In genomic region chr1:101166583-101167120, GRCh38 we compare ENCODE assay signal across 22 cellular contexts.
"Had no signal": no experiment of that assay in that cellular context is flagged by ENCODE, and none has a peak within 500 bp of the region (broad histone marks: within the 10 kb centered on the region; RNA-seq: fewer than 3 reads in every experiment).

No MANE protein-coding gene starts in this region.

- DNase-seq: activated CD4-positive, alpha-beta memory T cell treated with anti-CD3 and anti-CD28 coated beads for 36 hours; activated CD4-positive, alpha-beta T cell treated with anti-CD3 and anti-CD28 coated beads for 1 hour; activated CD8-positive, alpha-beta memory T cell treated with anti-CD3 and anti-CD28 coated beads, Interleukin-2, amount 10 ng/mL, durations not matched to agents 7 days and 5 days; activated naive CD4-positive, alpha-beta T cell treated with anti-CD3 and anti-CD28 coated beads, Interleukin-2, amount 10 ng/mL, durations not matched to agents 7 days and 5 days; activated T-cell treated with anti-CD3 and anti-CD28 coated beads, Interleukin-2, amount 50 U/mL, for 1 hour; adrenal gland; central memory CD4-positive, alpha-beta T cell; nucleus accumbens; stimulated activated CD4-positive, alpha-beta T cell treated with anti-CD3 and anti-CD28 coated beads, Interleukin-15, amount 100 ng/mL, for 24 hours; stimulated activated CD4-positive, alpha-beta T cell treated with anti-CD3 and anti-CD28 coated beads, Interleukin-4, amount 100 ng/mL, for 1 hour; stimulated activated naive CD4-positive, alpha-beta T cell; T1000 had no signal

- H3K27me3 Mint-ChIP-seq: activated CD4-positive, alpha-beta memory T cell treated with anti-CD3 and anti-CD28 coated beads for 36 hours; activated CD8-positive, alpha-beta memory T cell treated with anti-CD3 and anti-CD28 coated beads, Interleukin-2, amount 10 ng/mL, durations not matched to agents 7 days and 5 days; activated naive CD4-positive, alpha-beta T cell treated with anti-CD3 and anti-CD28 coated beads, Interleukin-2, amount 10 ng/mL, durations not matched to agents 7 days and 5 days; natural killer cell treated with Interleukin-12 subunit alpha and Interleukin-12 subunit beta and Interleukin-15 and Interleukin-18, amount 100 ng/mL, for 72 hours; progenitor cell of endocrine pancreas; type B pancreatic cell had no signal

- H3K9me3 Mint-ChIP-seq: activated CD4-positive, alpha-beta memory T cell treated with anti-CD3 and anti-CD28 coated beads for 36 hours; activated naive CD4-positive, alpha-beta T cell treated with anti-CD3 and anti-CD28 coated beads, Interleukin-2, amount 10 ng/mL, durations not matched to agents 7 days and 5 days; natural killer cell treated with Interleukin-12 subunit alpha and Interleukin-12 subunit beta and Interleukin-15 and Interleukin-18, amount 100 ng/mL, for 72 hours; type B pancreatic cell had no signal

- H3K4me3 Mint-ChIP-seq: activated CD4-positive, alpha-beta memory T cell treated with anti-CD3 and anti-CD28 coated beads for 36 hours; activated CD8-positive, alpha-beta memory T cell treated with anti-CD3 and anti-CD28 coated beads, Interleukin-2, amount 10 ng/mL, durations not matched to agents 7 days and 5 days; activated naive CD4-positive, alpha-beta T cell treated with anti-CD3 and anti-CD28 coated beads, Interleukin-2, amount 10 ng/mL, durations not matched to agents 7 days and 5 days; type B pancreatic cell had no signal

- H3K4me2 ChIP-seq: hepatocyte had no signal

- H3K79me2 ChIP-seq: hepatocyte had no signal

- H2AFZ ChIP-seq: hepatocyte had no signal

- H3K27ac Mint-ChIP-seq: activated CD4-positive, alpha-beta memory T cell treated with anti-CD3 and anti-CD28 coated beads for 36 hours; activated CD8-positive, alpha-beta memory T cell treated with anti-CD3 and anti-CD28 coated beads, Interleukin-2, amount 10 ng/mL, durations not matched to agents 7 days and 5 days; activated naive CD4-positive, alpha-beta T cell treated with anti-CD3 and anti-CD28 coated beads, Interleukin-2, amount 10 ng/mL, durations not matched to agents 7 days and 5 days; progenitor cell of endocrine pancreas; type B pancreatic cell had no signal

- H3K9me3 ChIP-seq: adrenal gland, esophagus muscularis mucosa, right atrium auricular region, suprapubic skin had no signal

- H3K4me3 ChIP-seq: adrenal gland, coronary artery, esophagus muscularis mucosa, hepatocyte, right atrium auricular region, skin epidermis, suprapubic skin had no signal

- H3K27me3 ChIP-seq: adrenal gland, esophagus muscularis mucosa, hepatocyte, right atrium auricular region, suprapubic skin had no signal

- ATAC-seq: activated CD8-positive, alpha-beta memory T cell treated with anti-CD3 and anti-CD28 coated beads, Interleukin-2, amount 10 ng/mL, durations not matched to agents 7 days and 5 days; natural killer cell treated with Interleukin-12 subunit alpha and Interleukin-12 subunit beta and Interleukin-15 and Interleukin-18, amount 100 ng/mL, for 72 hours had no signal

- H3K4me1 ChIP-seq: adrenal gland, suprapubic skin had no signal

- H3K36me3 ChIP-seq: adrenal gland, esophagus muscularis mucosa, right atrium auricular region, suprapubic skin had no signal

- H3K36me3 Mint-ChIP-seq: activated CD4-positive, alpha-beta memory T cell treated with anti-CD3 and anti-CD28 coated beads for 36 hours; type B pancreatic cell had no signal

- H3K27ac ChIP-seq: adrenal gland, coronary artery, esophagus muscularis mucosa, hepatocyte, skin epidermis, suprapubic skin, VCaP had no signal
